Comparison of ENCODE assay signal across 14 cellular contexts in the genomic region with DNA sequence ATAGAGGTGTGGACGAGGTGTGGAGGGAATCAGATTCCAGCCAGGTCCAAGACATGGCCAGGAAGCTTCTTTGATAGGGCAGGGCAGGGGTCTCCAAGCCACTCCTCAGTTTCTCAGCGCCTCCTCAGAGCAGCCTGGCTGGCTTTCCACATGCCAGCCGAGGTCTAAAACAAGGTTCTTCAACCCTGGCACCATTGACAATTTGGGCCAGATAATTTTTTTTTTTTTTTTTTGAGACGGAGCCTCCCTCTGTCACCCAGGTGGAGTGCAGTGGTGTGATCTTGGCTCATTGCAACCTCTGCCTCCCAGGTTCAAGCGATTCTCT. TPM values are rescaled to one million over a fixed set of nuclear protein-coding genes. Genes with fewer than 3 reads are reported as not detected.
DNase-seq lines count a peak whose midpoint lies in the region; ATAC-seq and TF ChIP-seq lines count a peak whose summit lies in the region.
"Had no signal": no experiment of that assay in that cellular context is flagged by ENCODE, and none has a peak within 500 bp of the region (broad histone marks: within the 10 kb centered on the region; RNA-seq: fewer than 3 reads in every experiment).

No MANE protein-coding gene starts in this region.

- POLR2A ChIA-PET in RWPE1 (lab: Yijun Ruan, JAX; ENCODE audit: low non-redundant PET), result interaction anchor here (0.7 to 1.3 kb wide), 4 partner anchors 21 to 59 kb away, joined by 3 to 6 read pairs (median 4); partner anchors contain the start of gene CHMP4B
- POLR2A ChIA-PET in Caco-2 (lab: Charles Lee), result no interaction called here

- peak overlapping the region; percentile 68 for H3K27ac Mint-ChIP-seq in progenitor cell of endocrine pancreas
- no peak overlapping the region for H3K27ac Mint-ChIP-seq in Caco-2 (ENCODE audit: unreplicated experiment)
- no peak overlapping the region for H3K27ac Mint-ChIP-seq in endothelial cell (ENCODE audit: unreplicated experiment)

- H3K4me1 Mint-ChIP-seq in progenitor cell of endocrine pancreas (ENCODE audit: low read depth) (peaks cover 5% of the 10 kb centered on the region), Caco-2 (ENCODE audit: low read depth, unreplicated experiment) (no peaks in the 10 kb centered on the region), endothelial cell (ENCODE audit: unreplicated experiment) (peaks cover 40% of the 10 kb centered on the region)

- H3K4me1 ChIP-seq in gastroesophageal sphincter (peaks cover 0 to 31% (median 3%) of the 10 kb centered on the region in 3 donors), Caco-2 (no peaks in the 10 kb centered on the region)
- H3K4me1 ChIP-seq: testis had no signal

- TF ChIP-seq POLR2A in gastroesophageal sphincter (IDR thresholded peaks at IDR 0.05), result no peak

- intact Hi-C loops in Caco-2 (cut with micrococcal nuclease; ENCODE audit: unreplicated experiment), result no loop called here

- no peak for TF ChIP-seq CTCF in C4-2B (conservative IDR thresholded peaks at IDR 0.05)
- TF ChIP-seq CTCF in RWPE1 (conservative IDR thresholded peaks at IDR 0.05; ENCODE audit: low read depth), result no peak
- no peak for TF ChIP-seq CTCF in gastroesophageal sphincter (IDR thresholded peaks at IDR 0.05)
- TF ChIP-seq CTCF in progenitor cell of endocrine pancreas (IDR thresholded peaks at IDR 0.05; ENCODE audit: unreplicated experiment), result no peak
- TF ChIP-seq CTCF in Caco-2 (IDR thresholded peaks at IDR 0.05; ENCODE audit: insufficient read depth in 1 of 2, low read depth in 1 of 2, low read length in 1 of 2, severe bottlenecking in 1 of 2, unreplicated experiment in 1 of 2), result no peak
- TF ChIP-seq CTCF in endothelial cell (IDR thresholded peaks at IDR 0.05; ENCODE audit: unreplicated experiment), result no peak

- H3K9me3 Mint-ChIP-seq in progenitor cell of endocrine pancreas (ENCODE audit: low read depth), result no peaks in the 10 kb centered on the region
- no peaks in the 10 kb centered on the region for H3K9me3 Mint-ChIP-seq in Caco-2 (ENCODE audit: unreplicated experiment)
- no peaks in the 10 kb centered on the region for H3K9me3 Mint-ChIP-seq in endothelial cell (ENCODE audit: unreplicated experiment)

- H3K4me3 Mint-ChIP-seq in progenitor cell of endocrine pancreas (ENCODE audit: low read depth) (no peak overlapping the region), Caco-2 (ENCODE audit: unreplicated experiment) (no peak overlapping the region), endothelial cell (ENCODE audit: unreplicated experiment) (no peak overlapping the region)

- no peak overlapping the region for H3K4me3 ChIP-seq in gastroesophageal sphincter
- no peak overlapping the region for H3K4me3 ChIP-seq in Caco-2 (ENCODE audit: low read depth, low read length)
- H3K4me3 ChIP-seq: ovary, testis had no signal

- no TSS peak for BruUV-seq in Caco-2 (replicated peaks; lab: Mats Ljungman, UMichigan)

- H3K27me3 Mint-ChIP-seq in progenitor cell of endocrine pancreas, result no peaks in the 10 kb centered on the region
- H3K27me3 Mint-ChIP-seq in Caco-2 (ENCODE audit: insufficient read depth, unreplicated experiment), result no peaks in the 10 kb centered on the region
- no peaks in the 10 kb centered on the region for H3K27me3 Mint-ChIP-seq in endothelial cell (ENCODE audit: unreplicated experiment)

- H3K36me3 Mint-ChIP-seq in progenitor cell of endocrine pancreas (ENCODE audit: insufficient read depth) (peaks cover 4% of the 10 kb centered on the region), Caco-2 (ENCODE audit: insufficient read depth, unreplicated experiment) (no peaks in the 10 kb centered on the region), endothelial cell (ENCODE audit: low read depth, unreplicated experiment) (peaks cover 5% of the 10 kb centered on the region)

- H3K27me3 ChIP-seq in gastroesophageal sphincter (no peaks in the 10 kb centered on the region), Caco-2 (replicated peaks; ENCODE audit: control insufficient read depth, insufficient read depth, low read length) (no peaks in the 10 kb centered on the region)
- H3K27me3 ChIP-seq: ovary, testis had no signal

- 47 to 50% methylated on average over 3 to 4 of the region's 5 CpGs for WGBS in gastroesophageal sphincter (ENCODE audit: low coverage in 1 of 2), 2 donors

- H3K36me3 ChIP-seq in gastroesophageal sphincter (peaks cover 0 to 41% of the 10 kb centered on the region in 2 donors), Caco-2 (ENCODE audit: control insufficient read depth, insufficient read depth, low read length) (no peaks in the 10 kb centered on the region)
- H3K36me3 ChIP-seq: ovary had no signal

- H3K9me3 ChIP-seq in gastroesophageal sphincter (no peaks in the 10 kb centered on the region), Caco-2 (0 out of 2 replicates have a peak, but pooled peaks cover 7% of the 10 kb centered on the region)
- H3K9me3 ChIP-seq: ovary, testis had no signal

- ATAC-seq in gastroesophageal sphincter (no peak), GM18858 (IDR thresholded peaks at IDR 0.05; ENCODE audit: unreplicated experiment) (no peak)

- no peak for TF ChIP-seq EP300 in gastroesophageal sphincter (IDR thresholded peaks at IDR 0.05)

- CTCF ChIA-PET in RWPE1 (lab: Yijun Ruan, JAX), result interaction anchor here (0.6 to 1.6 kb wide), 7 partner anchors 21 to 339 kb away, joined by 3 to 12 read pairs (median 4); partner anchors contain the start of gene CHMP4B
- CTCF ChIA-PET in Caco-2 (lab: Charles Lee), result no interaction called here

- DNase-seq in RWPE1 (ENCODE audit: low spot score) (no peak), progenitor cell of endocrine pancreas (ENCODE audit: low spot score, unreplicated experiment) (no peak), Caco-2 (no peak), endothelial cell (ENCODE audit: low spot score) (no peak), NCI-H446 (lab: John Stamatoyannopoulos, UW) (no peak)
- DNase-seq: activated CD8-positive, alpha-beta memory T cell treated with anti-CD3 and anti-CD28 coated beads, Interleukin-2, amount 50 U/mL, for 4 hours; activated naive CD4-positive, alpha-beta T cell treated with anti-CD3 and anti-CD28 coated beads, Interleukin-2, amount 50 U/mL, for 16 hours; effector CD8-positive, alpha-beta T cell; NCI-H1694; testis had no signal

- peak overlapping the region; percentile 86 for H3K27ac ChIP-seq in C4-2B
- H3K27ac ChIP-seq in RWPE1, result peak overlapping the region; percentile 96
- H3K27ac ChIP-seq in gastroesophageal sphincter, result peak overlapping the region in 3 of 4 donors; percentile 27 to 80 (median 76)
- H3K27ac ChIP-seq: ovary, testis had no signal

RNA-seq across cellular contexts. Expression of gene CHMP4B, which starts 21.3 kb away (rescaled TPM):
- 100 to 1,000 TPM in 3 of 4 donors, 10 to 100 TPM in 1; 93.4 to 118 (median 112) TPM for total RNA-seq in gastroesophageal sphincter
- 136 and 137 TPM in 2 replicates for total RNA-seq in progenitor cell of endocrine pancreas
- total RNA-seq in Caco-2 (2022), result 190 and 203 TPM in 2 replicates
- total RNA-seq in endothelial cell (ENCODE audit: unreplicated experiment), result 117 TPM

RNA-seq across cellular contexts. Expression of gene ZNF341, which starts 58.0 kb away (rescaled TPM):
- total RNA-seq in gastroesophageal sphincter, result 1 to 10 TPM; 1.7 to 4.4 (median 2.9) TPM
- 8.0 and 8.3 TPM in 2 replicates for total RNA-seq in progenitor cell of endocrine pancreas
- 2.9 and 4.6 TPM in 2 replicates for total RNA-seq in Caco-2 (2022)
- 3.5 TPM for total RNA-seq in endothelial cell (ENCODE audit: unreplicated experiment)
